Comparison of ENCODE assay signal across 8 cellular contexts in the genomic region with DNA sequence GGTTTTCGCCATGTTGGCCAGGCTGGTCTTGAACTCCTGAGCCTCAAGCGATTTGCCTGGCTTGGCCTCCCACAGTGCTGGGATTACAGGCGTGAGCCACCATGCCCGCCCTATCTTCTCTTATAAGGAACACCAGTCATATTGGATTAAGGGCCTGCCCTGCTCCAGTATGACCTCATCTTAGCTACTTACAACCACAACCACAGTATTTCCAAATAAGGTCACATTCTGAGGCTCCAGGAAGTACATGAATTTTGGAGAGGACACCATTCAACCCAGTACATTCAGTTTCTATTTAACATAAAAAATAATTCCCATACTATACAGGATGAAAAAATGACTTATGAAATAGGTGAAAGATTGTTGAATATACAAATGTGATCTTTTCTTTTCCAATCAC. TPM values are rescaled to one million over a fixed set of nuclear protein-coding genes. Genes with fewer than 3 reads are reported as not detected.
DNase-seq lines count a peak whose midpoint lies in the region; ATAC-seq, FAIRE-seq and TF ChIP-seq lines count a peak whose summit lies in the region.
"Not testable (repeated sequence)": the region's sequence is repeated elsewhere in the genome, so short reads cannot be mapped to it uniquely, and the experiment has no call there.

No MANE protein-coding gene starts in this region.

- POLR2A ChIA-PET in A549 (lab: Yijun Ruan, JAX), result not testable (repeated sequence)

- not testable (repeated sequence) for H3K18ac ChIP-seq in mesendoderm (ENCODE audit: low read length)

- peak in 1 of 2 experiments; percentile 62; a peak in 3 of 6 replicates for ATAC-seq in A549
- peak; percentile 74 for ATAC-seq in GM18858 (IDR thresholded peaks at IDR 0.05; ENCODE audit: unreplicated experiment)
- peak; percentile 84 for ATAC-seq in GM21529 (IDR thresholded peaks at IDR 0.05; ENCODE audit: unreplicated experiment)
- ATAC-seq in HG02870 (IDR thresholded peaks at IDR 0.05; ENCODE audit: unreplicated experiment), result peak; percentile 76
- ATAC-seq in HG03558 (IDR thresholded peaks at IDR 0.05; ENCODE audit: extremely low read depth, unreplicated experiment), result peak; percentile 86

- H3K4me3 ChIP-seq in A549; brain microvascular endothelial cell (ENCODE audit: low read depth, low read length); mesendoderm (ENCODE audit: low read length): not testable (repeated sequence)

- H3K79me2 ChIP-seq in mesendoderm (ENCODE audit: control insufficient read depth, insufficient read depth, low read length), result not testable (repeated sequence)

- H3K4me1 ChIP-seq in A549, result peaks cover 10% of the 10 kb centered on the region
- not testable (repeated sequence) for H3K4me1 ChIP-seq in mesendoderm (ENCODE audit: control insufficient read depth, low read depth, low read length)

- not testable (repeated sequence) for H3K23ac ChIP-seq in mesendoderm (ENCODE audit: low read length)

- not testable (repeated sequence) for TF ChIP-seq RAD21 in A549 (conservative IDR thresholded peaks at IDR 0.05 in 1 of 2, IDR thresholded peaks at IDR 0.05 in 1 of 2)

- not testable (repeated sequence) for H3K9ac ChIP-seq in mesendoderm (ENCODE audit: low read length)

- peak; percentile 73 for FAIRE-seq in A549 (lab: Jason Lieb, UNC)

- H2AK5ac ChIP-seq in mesendoderm (ENCODE audit: low read length), result not testable (repeated sequence)

- H3K4ac ChIP-seq in mesendoderm (ENCODE audit: low read depth, low read length), result not testable (repeated sequence)

- not testable (repeated sequence) for H3K27me3 ChIP-seq in brain microvascular endothelial cell (replicated peaks); mesendoderm (ENCODE audit: insufficient read depth, low read length, poor library complexity)

- TF ChIP-seq CTCF in A549 (IDR thresholded peaks at IDR 0.05); brain microvascular endothelial cell (IDR thresholded peaks at IDR 0.05; ENCODE audit: low read depth, low read length, missing control alignments): not testable (repeated sequence)

- CTCF ChIA-PET in A549 (lab: Yijun Ruan, JAX), result not testable (repeated sequence)

- in situ Hi-C loops in brain microvascular endothelial cell (cut with HindIII; ENCODE audit: low pct_ligation_motif_present, low sequenced_read_pairs), result not testable (repeated sequence)

- peaks cover 43% of the 10 kb centered on the region for H3K36me3 ChIP-seq in brain microvascular endothelial cell (replicated peaks)
- H3K36me3 ChIP-seq in mesendoderm (ENCODE audit: control insufficient read depth, insufficient read depth, low read length), result not testable (repeated sequence)

- TF ChIP-seq POLR2A in A549 (IDR thresholded peaks at IDR 0.05; ENCODE audit: low read length), result not testable (repeated sequence)

- not testable (repeated sequence) for H2BK5ac ChIP-seq in mesendoderm (ENCODE audit: low read length)

- not testable (repeated sequence) for H3K79me1 ChIP-seq in mesendoderm (ENCODE audit: low read length)

- H3K56ac ChIP-seq in mesendoderm (ENCODE audit: low read length), result not testable (repeated sequence)

- not testable (repeated sequence) for H4K8ac ChIP-seq in mesendoderm (ENCODE audit: low read depth, low read length)

- not testable (repeated sequence) for DNase-seq in A549 (ENCODE audit: low read depth in 1 of 2, low spot score in 1 of 2)
- DNase-seq in RPMI7951 (ENCODE audit: low read depth) (peak; percentile 69), brain microvascular endothelial cell (peak; percentile 46), mesendoderm (peak; percentile 37)

- H2BK120ac ChIP-seq in mesendoderm (ENCODE audit: low read depth, low read length), result not testable (repeated sequence)

- H2BK15ac ChIP-seq in mesendoderm (replicated peaks; ENCODE audit: low read depth), result not testable (repeated sequence)

- H3K27ac ChIP-seq in A549; brain microvascular endothelial cell; mesendoderm (ENCODE audit: low read depth, low read length): not testable (repeated sequence)

- not testable (repeated sequence) for H3K9me3 ChIP-seq in A549

- TF ChIP-seq EP300 in A549 (IDR thresholded peaks at IDR 0.05), result not testable (repeated sequence)

- not testable (repeated sequence) for H4K5ac ChIP-seq in mesendoderm (ENCODE audit: low read length)

- 82% methylated on average over 4 of the region's 4 CpGs for WGBS in A549 (ENCODE audit: missing lambda C conversion rate)
- no CpG with 5 or more reads among the region's 4 CpGs for WGBS in mesendoderm (ENCODE audit: extremely low coverage, insufficient coverage, low lambda C conversion rate)

- H3K4me2 ChIP-seq in A549; mesendoderm (ENCODE audit: low read length): not testable (repeated sequence)

RNA-seq across cellular contexts. Expression of a gene that starts 37.6 kb away (rescaled TPM):
- polyA plus RNA-seq in A549 (2011; rRNA removed) (16.5 and 16.7 TPM in 2 replicates), A549 (2017; fragmentation: RNase III; extraction: RNeasy Plus Mini Kit Qiagen cat#74134 plus additional on column Dnase treatment) (11.8 to 13.8 TPM (median 13.3 TPM) in 3 replicates)
- polyA plus RNA-seq in A549 (2012; cell fraction: cytosol; rRNA removed), result 8.3 and 10.4 TPM in 2 replicates
- 6.4 and 9.5 TPM in 2 replicates for polyA plus RNA-seq in A549 (2012; cell fraction: nucleus; rRNA removed)
- 32.6 and 35.8 TPM in 2 replicates for polyA minus RNA-seq in A549 (2011; rRNA and poly(A)+ RNA removed)
- 115 and 155 TPM in 2 replicates for total RNA-seq in RPMI7951 (2014; rRNA removed; shearing (Covaris generic))
- 3.8 TPM for polyA plus RNA-seq in mesendoderm (2013, experiment 1 of 2)
- polyA plus RNA-seq in mesendoderm (2013, experiment 2 of 2), result 4.3 TPM
